Comparison of ENCODE assay signal across 9 cellular contexts in genomic region chr19:34248941-34249340, GRCh38.
"Had no signal": no experiment of that assay in that cellular context is flagged by ENCODE, and none has a peak within 500 bp of the region (broad histone marks: within the 10 kb centered on the region; RNA-seq: fewer than 3 reads in every experiment).

No MANE protein-coding gene starts in this region.

- H3K4me3 ChIP-seq: GM23338, K562 had no signal

- H2AFZ ChIP-seq: GM23338 had no signal

- H3K4me2 ChIP-seq: GM23338 had no signal

- H3K27ac ChIP-seq: HL-60 had no signal

- FAIRE-seq: H1, H54, K562 had no signal

- ATAC-seq: GM23338, K562 had no signal

- DNase-seq: H9, HCEC 1CT, IMR-90, KG1 had no signal
